Comparison of ENCODE assay signal across 8 cellular contexts in the genomic region with DNA sequence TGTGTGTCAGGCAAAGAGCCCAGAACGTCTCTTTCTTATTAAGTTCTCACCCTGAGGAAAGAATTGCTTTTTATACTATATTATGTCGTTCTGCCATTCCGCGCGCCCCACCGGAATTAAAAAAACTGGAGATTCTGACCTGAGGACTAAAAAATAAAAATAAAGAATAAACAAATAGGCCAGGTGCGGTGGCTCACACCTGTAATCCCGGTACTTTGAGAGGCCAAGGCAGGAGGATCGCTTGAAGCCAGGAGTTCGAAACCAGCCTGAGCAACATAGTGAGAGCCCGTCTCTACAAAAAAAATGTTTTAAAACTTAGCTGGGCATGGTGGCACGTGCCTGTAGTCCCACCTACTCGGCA. TPM values are rescaled to one million over a fixed set of nuclear protein-coding genes. Genes with fewer than 3 reads are reported as not detected.
DNase-seq lines count a peak whose midpoint lies in the region; ATAC-seq and TF ChIP-seq lines count a peak whose summit lies in the region.

No MANE protein-coding gene starts in this region.

- H3K27me3 Mint-ChIP-seq in activated T-cell treated with anti-CD3 and anti-CD28 coated beads, Interleukin-2, amount 50 U/mL, for 72 hours (ENCODE audit: low read depth) = no peaks in the 10 kb centered on the region

- no peak for TF ChIP-seq CTCF in tibial artery (IDR thresholded peaks at IDR 0.05)

- H3K27me3 ChIP-seq in tibial artery = no peaks in the 10 kb centered on the region

- peak overlapping the region; percentile 92 to 95 for H3K4me3 Mint-ChIP-seq in activated T-cell treated with anti-CD3 and anti-CD28 coated beads, Interleukin-2, amount 50 U/mL, for 72 hours

- H3K4me1 Mint-ChIP-seq in activated T-cell treated with anti-CD3 and anti-CD28 coated beads, Interleukin-2, amount 50 U/mL, for 72 hours (ENCODE audit: low read depth) = peaks cover 16% of the 10 kb centered on the region

- intact Hi-C loops in tibial artery (cut with DNase I; ENCODE audit: low total_unique reads) = no loop called here

- WGBS in mesodermal cell (ENCODE audit: insufficient coverage in 2 of 2), 2 experiments = 89 to 94% methylated on average over 7 to 10 of the region's 13 CpGs

- H3K36me3 ChIP-seq in mesodermal cell (ENCODE audit: control insufficient read depth, insufficient read depth, low read length) = no peaks in the 10 kb centered on the region
- H3K36me3 ChIP-seq in tibial artery = no peaks in the 10 kb centered on the region

- H3K36me3 Mint-ChIP-seq in activated T-cell treated with anti-CD3 and anti-CD28 coated beads, Interleukin-2, amount 50 U/mL, for 72 hours (ENCODE audit: insufficient read depth in 2 of 2) = no peaks in the 10 kb centered on the region

- no peaks in the 10 kb centered on the region for H3K9me3 ChIP-seq in mesodermal cell (ENCODE audit: control insufficient read depth, low read length)
- no peaks in the 10 kb centered on the region for H3K9me3 ChIP-seq in tibial artery

- peak overlapping the region; percentile 100 for H3K27ac Mint-ChIP-seq in activated T-cell treated with anti-CD3 and anti-CD28 coated beads, Interleukin-2, amount 50 U/mL, for 72 hours

- no peaks in the 10 kb centered on the region for H3K9me3 Mint-ChIP-seq in activated T-cell treated with anti-CD3 and anti-CD28 coated beads, Interleukin-2, amount 50 U/mL, for 72 hours

- H3K4me1 ChIP-seq in mesodermal cell (ENCODE audit: control insufficient read depth, insufficient read depth, low read length, poor library complexity, severe bottlenecking) = no peaks in the 10 kb centered on the region
- H3K4me1 ChIP-seq in tibial artery = peaks cover 0 to 10% (median 4%) of the 10 kb centered on the region in 4 donors

- no peak for DNase-seq in activated T-cell treated with anti-CD3 and anti-CD28 coated beads, Interleukin-2, amount 50 U/mL, for 72 hours
- no peak for DNase-seq in activated T-cell treated with anti-CD3 and anti-CD28 coated beads, Interleukin-2, amount 50 U/mL, for 48 hours
- no peak for DNase-seq in tibial artery
- DNase-seq in UCSD-AML1 (lab: John Stamatoyannopoulos, UW; ENCODE audit: unreplicated experiment) = no peak

- H3K27ac ChIP-seq in angular gyrus (ENCODE audit: low read depth, low read length) (peak overlapping the region; percentile 100), mesodermal cell (ENCODE audit: low read depth, low read length, severe bottlenecking) (peak overlapping the region; percentile 100), tibial artery (peak overlapping the region; percentile 96 to 97)

- ATAC-seq in activated T-cell treated with anti-CD3 and anti-CD28 coated beads, Interleukin-2, amount 50 U/mL, for 72 hours (replicated peaks in 1 of 2) = no peak
- no peak for ATAC-seq in HG03342 (IDR thresholded peaks at IDR 0.05; ENCODE audit: unreplicated experiment)
- ATAC-seq in activated CD4-positive, CD25-positive, alpha-beta regulatory T cell treated with anti-CD3 and anti-CD28 coated beads, Interleukin-2, amount 50 U/mL, for 24 hours = no peak

- peak overlapping the region; percentile 54 for H3K4me3 ChIP-seq in mesodermal cell (ENCODE audit: extremely low read depth, insufficient read depth, low read length, poor library complexity, severe bottlenecking)
- peak overlapping the region; percentile 61 to 66 for H3K4me3 ChIP-seq in tibial artery

RNA-seq across cellular contexts. Expression of gene DYNC2I2, which starts 0.7 kb away (rescaled TPM):
- 10 to 100 TPM; 27.1 to 31.2 TPM for total RNA-seq in activated T-cell treated with anti-CD3 and anti-CD28 coated beads, Interleukin-2, amount 50 U/mL, for 72 hours
- 48.4 TPM for polyA plus RNA-seq in mesodermal cell (2013, experiment 1 of 2)
- 42.4 TPM for polyA plus RNA-seq in mesodermal cell (2013, experiment 2 of 2)

RNA-seq across cellular contexts. Expression of gene SET, which starts 31.7 kb away (rescaled TPM):
- 100 to 1,000 TPM; 448 to 582 TPM for total RNA-seq in activated T-cell treated with anti-CD3 and anti-CD28 coated beads, Interleukin-2, amount 50 U/mL, for 72 hours
- 543 TPM for polyA plus RNA-seq in mesodermal cell (2013, experiment 1 of 2)
- polyA plus RNA-seq in mesodermal cell (2013, experiment 2 of 2) = 637 TPM

RNA-seq across cellular contexts. Expression of gene PKN3, which starts 45.0 kb away (rescaled TPM):
- 10 to 100 TPM; 11.6 to 22.9 TPM for total RNA-seq in activated T-cell treated with anti-CD3 and anti-CD28 coated beads, Interleukin-2, amount 50 U/mL, for 72 hours
- polyA plus RNA-seq in mesodermal cell (2013, experiment 1 of 2) = 17.2 TPM
- 14.0 TPM for polyA plus RNA-seq in mesodermal cell (2013, experiment 2 of 2)
